In genomic region chr2:28378679-28379392, GRCh38 we compare ENCODE assay signal across 1 cellular context.
TF ChIP-seq lines count a peak whose summit lies in the region.

No MANE protein-coding gene starts in this region.

TF ChIP-seq in HepG2, 621 proteins besides CTCF, POLR2A, EP300 and RAD21 (continued from another document):
- TF ChIP-seq, protein P1, sequence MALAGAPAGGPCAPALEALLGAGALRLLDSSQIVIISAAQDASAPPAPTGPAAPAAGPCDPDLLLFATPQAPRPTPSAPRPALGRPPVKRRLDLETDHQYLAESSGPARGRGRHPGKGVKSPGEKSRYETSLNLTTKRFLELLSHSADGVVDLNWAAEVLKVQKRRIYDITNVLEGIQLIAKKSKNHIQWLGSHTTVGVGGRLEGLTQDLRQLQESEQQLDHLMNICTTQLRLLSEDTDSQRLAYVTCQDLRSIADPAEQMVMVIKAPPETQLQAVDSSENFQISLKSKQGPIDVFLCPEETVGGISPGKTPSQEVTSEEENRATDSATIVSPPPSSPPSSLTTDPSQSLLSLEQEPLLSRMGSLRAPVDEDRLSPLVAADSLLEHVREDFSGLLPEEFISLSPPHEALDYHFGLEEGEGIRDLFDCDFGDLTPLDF (CRISPR knock-in tag; IDR thresholded peaks at IDR 0.05): no peak
- TF ChIP-seq ZBTB33 (CRISPR knock-in tag; IDR thresholded peaks at IDR 0.05) (no peak), KMT2A (CRISPR knock-in tag; IDR thresholded peaks at IDR 0.05) (no peak), ZNF510 (CRISPR knock-in tag; IDR thresholded peaks at IDR 0.05; ENCODE audit: low read depth) (no peak)
